Comparison of ENCODE assay signal across 26 cellular contexts in genomic region chr3:33044676-33045075, GRCh38. TPM values are rescaled to one million over a fixed set of nuclear protein-coding genes. Genes with fewer than 3 reads are reported as not detected.
DNase-seq lines count a peak whose midpoint lies in the region; ATAC-seq and TF ChIP-seq lines count a peak whose summit lies in the region.
"Had no signal": no experiment of that assay in that cellular context is flagged by ENCODE, and none has a peak within 500 bp of the region (broad histone marks: within the 10 kb centered on the region; RNA-seq: fewer than 3 reads in every experiment).

No MANE protein-coding gene starts in this region.

- no peak for TF ChIP-seq CTCF in activated CD8-positive, alpha-beta T cell treated with anti-CD3 and anti-CD28 coated beads for 36 hours (IDR thresholded peaks at IDR 0.05)
- no peak for TF ChIP-seq CTCF in VCaP (conservative IDR thresholded peaks at IDR 0.05)
- no peak for TF ChIP-seq CTCF in lower lobe of right lung (IDR thresholded peaks at IDR 0.05)

- peaks cover 55% of the 10 kb centered on the region for H3K36me3 Mint-ChIP-seq in activated CD8-positive, alpha-beta T cell treated with anti-CD3 and anti-CD28 coated beads, Interleukin-2, amount 10 ng/mL, durations not matched to agents 7 days and 5 days (ENCODE audit: low read depth)
- H3K36me3 Mint-ChIP-seq in activated CD8-positive, alpha-beta T cell treated with anti-CD3 and anti-CD28 coated beads for 36 hours (ENCODE audit: low read depth): peaks cover 47% of the 10 kb centered on the region
- H3K36me3 Mint-ChIP-seq in naive thymus-derived CD4-positive, alpha-beta T cell: peaks cover 4 to 62% (median 12%) of the 10 kb centered on the region in 5 donors

- intact Hi-C loops in activated CD8-positive, alpha-beta T cell treated with anti-CD3 and anti-CD28 coated beads for 36 hours (cut with micrococcal nuclease): no loop called here
- intact Hi-C loops in naive thymus-derived CD4-positive, alpha-beta T cell (cut with micrococcal nuclease): loop anchor here (1.0 to 10.0 kb wide), 5 partner anchors 21 to 396 kb away; partner anchors contain the start of genes CNOT10 (in 1 of the 2) and UBP1 (in 1 of the 2)
- intact Hi-C loops in lower lobe of right lung (cut with DNase I): no loop called here

- CTCF ChIA-PET in activated CD8-positive, alpha-beta T cell treated with anti-CD3 and anti-CD28 coated beads, Interleukin-2, amount 10 ng/mL, durations not matched to agents 7 days and 5 days (lab: Charles Lee): interaction anchor here (0.8 to 6.7 kb wide), 5 partner anchors 9 to 96 kb away, joined by 5 to 83 read pairs (median 19); no protein-coding TSS in a partner anchor
- CTCF ChIA-PET in activated CD8-positive, alpha-beta T cell treated with anti-CD3 and anti-CD28 coated beads for 36 hours (lab: Charles Lee): interaction anchor here (1.2 to 5.0 kb wide), 4 partner anchors 12 to 97 kb away, joined by 3 to 45 read pairs (median 16); no protein-coding TSS in a partner anchor
- CTCF ChIA-PET in naive thymus-derived CD4-positive, alpha-beta T cell (lab: Charles Lee): interaction anchor here (0.6 to 1.4 kb wide), 5 partner anchors 8 to 933 kb away, joined by 3 to 4 read pairs (median 3); partner anchors contain the start of gene CCR4

- no peaks in the 10 kb centered on the region for H3K27me3 Mint-ChIP-seq in activated CD8-positive, alpha-beta T cell treated with anti-CD3 and anti-CD28 coated beads, Interleukin-2, amount 10 ng/mL, durations not matched to agents 7 days and 5 days (ENCODE audit: low read depth)
- no peaks in the 10 kb centered on the region for H3K27me3 Mint-ChIP-seq in activated CD8-positive, alpha-beta T cell treated with anti-CD3 and anti-CD28 coated beads for 36 hours
- H3K27me3 Mint-ChIP-seq in naive thymus-derived CD4-positive, alpha-beta T cell: no peaks in the 10 kb centered on the region
- H3K27me3 Mint-ChIP-seq: activated naive CD8-positive, alpha-beta T cell treated with anti-CD3 and anti-CD28 coated beads, Interleukin-2, amount 50 U/mL, for 24 hours; type B pancreatic cell had no signal

- no peak overlapping the region for H3K27ac Mint-ChIP-seq in activated CD8-positive, alpha-beta T cell treated with anti-CD3 and anti-CD28 coated beads, Interleukin-2, amount 10 ng/mL, durations not matched to agents 7 days and 5 days
- no peak overlapping the region for H3K27ac Mint-ChIP-seq in activated CD8-positive, alpha-beta T cell treated with anti-CD3 and anti-CD28 coated beads for 36 hours
- H3K27ac Mint-ChIP-seq in naive thymus-derived CD4-positive, alpha-beta T cell: peak overlapping the region in 3 of 9 donors; percentile 5 to 20 (median 20)
- H3K27ac Mint-ChIP-seq: activated naive CD8-positive, alpha-beta T cell treated with anti-CD3 and anti-CD28 coated beads, Interleukin-2, amount 50 U/mL, for 24 hours; type B pancreatic cell had no signal

- no peaks in the 10 kb centered on the region for H3K9me3 Mint-ChIP-seq in activated CD8-positive, alpha-beta T cell treated with anti-CD3 and anti-CD28 coated beads, Interleukin-2, amount 10 ng/mL, durations not matched to agents 7 days and 5 days (ENCODE audit: insufficient read depth)
- no peaks in the 10 kb centered on the region for H3K9me3 Mint-ChIP-seq in activated CD8-positive, alpha-beta T cell treated with anti-CD3 and anti-CD28 coated beads for 36 hours
- H3K9me3 Mint-ChIP-seq in naive thymus-derived CD4-positive, alpha-beta T cell: no peaks in the 10 kb centered on the region
- H3K9me3 Mint-ChIP-seq: activated naive CD8-positive, alpha-beta T cell treated with anti-CD3 and anti-CD28 coated beads, Interleukin-2, amount 50 U/mL, for 24 hours; activated T-cell treated with anti-CD3 and anti-CD28 coated beads, Interleukin-2, amount 50 U/mL, for 72 hours; type B pancreatic cell had no signal

- peak; percentile 67 for DNase-seq in activated CD8-positive, alpha-beta T cell treated with anti-CD3 and anti-CD28 coated beads, Interleukin-2, amount 10 ng/mL, durations not matched to agents 7 days and 5 days
- DNase-seq in activated CD8-positive, alpha-beta T cell treated with anti-CD3 and anti-CD28 coated beads for 36 hours: no peak
- peak; percentile 81 for DNase-seq in Jurkat, Clone E6-1 (ENCODE audit: low read depth, low spot score)
- peak in 7 of 9 donors; percentile 24 to 76 (median 63) for DNase-seq in naive thymus-derived CD4-positive, alpha-beta T cell
- no peak for DNase-seq in NCI-H1092 treated with DMSO at 0.1 percent for 48 hours (lab: John Stamatoyannopoulos, UW)
- DNase-seq in NOMO-1 treated with DMSO at 0.1 percent for 48 hours (lab: John Stamatoyannopoulos, UW; ENCODE audit: unreplicated experiment): no peak
- DNase-seq in lower lobe of right lung: no peak
- DNase-seq: activated naive CD8-positive, alpha-beta T cell treated with anti-CD3 and anti-CD28 coated beads, Interleukin-2, amount 50 U/mL, for 24 hours; activated T-cell treated with anti-CD3 and anti-CD28 coated beads, Interleukin-2, amount 50 U/mL, for 72 hours; BE2C; foreskin keratinocyte; KG1; left lung; midbrain; NCI-H187 treated with DMSO at 0.1 percent for 48 hours; NCI-H2227 treated with DMSO at 0.1 percent for 48 hours; NCI-H748 treated with DMSO at 0.1 percent for 48 hours; OCI-M1; SHP77 treated with DMSO at 0.1 percent for 48 hours; stimulated activated CD4-positive, alpha-beta T cell treated with anti-CD3 and anti-CD28 coated beads, Interleukin-15, amount 100 ng/mL, for 24 hours; WERI-Rb-1 had no signal

- peak; percentile 42 for ATAC-seq in activated CD8-positive, alpha-beta T cell treated with anti-CD3 and anti-CD28 coated beads, Interleukin-2, amount 10 ng/mL, durations not matched to agents 7 days and 5 days
- ATAC-seq in activated CD8-positive, alpha-beta T cell treated with anti-CD3 and anti-CD28 coated beads for 36 hours: no peak
- ATAC-seq in naive thymus-derived CD4-positive, alpha-beta T cell: peak; percentile 62
- no peak for ATAC-seq in lower lobe of right lung
- ATAC-seq: A549; activated naive CD8-positive, alpha-beta T cell treated with anti-CD3 and anti-CD28 coated beads, Interleukin-2, amount 50 U/mL, for 24 hours; activated T-cell treated with anti-CD3 and anti-CD28 coated beads, Interleukin-2, amount 50 U/mL, for 72 hours; foreskin keratinocyte; left lung; sciatic nerve had no signal

- H3K4me3 Mint-ChIP-seq in activated CD8-positive, alpha-beta T cell treated with anti-CD3 and anti-CD28 coated beads, Interleukin-2, amount 10 ng/mL, durations not matched to agents 7 days and 5 days: no peak overlapping the region
- H3K4me3 Mint-ChIP-seq in activated CD8-positive, alpha-beta T cell treated with anti-CD3 and anti-CD28 coated beads for 36 hours: no peak overlapping the region
- peak overlapping the region in 7 of 10 donors; percentile 13 to 77 (median 42) for H3K4me3 Mint-ChIP-seq in naive thymus-derived CD4-positive, alpha-beta T cell
- H3K4me3 Mint-ChIP-seq: activated naive CD8-positive, alpha-beta T cell treated with anti-CD3 and anti-CD28 coated beads, Interleukin-2, amount 50 U/mL, for 24 hours; type B pancreatic cell had no signal

- peak overlapping the region; percentile 76 for H3K27ac ChIP-seq in VCaP
- no peak overlapping the region for H3K27ac ChIP-seq in naive thymus-derived CD4-positive, alpha-beta T cell (ENCODE audit: low read depth, low read length)
- H3K27ac ChIP-seq in lower lobe of right lung: no peak overlapping the region
- H3K27ac ChIP-seq: A549, foreskin keratinocyte, left lung, WERI-Rb-1 had no signal

- no peaks in the 10 kb centered on the region for H3K9me3 ChIP-seq in naive thymus-derived CD4-positive, alpha-beta T cell (ENCODE audit: control insufficient read depth in 2 of 3, low read length in 3 of 3)
- no peaks in the 10 kb centered on the region for H3K9me3 ChIP-seq in lower lobe of right lung
- H3K9me3 ChIP-seq: A549, BE2C, HAP-1, left lung had no signal

- H3K4me1 Mint-ChIP-seq in activated CD8-positive, alpha-beta T cell treated with anti-CD3 and anti-CD28 coated beads, Interleukin-2, amount 10 ng/mL, durations not matched to agents 7 days and 5 days (ENCODE audit: low read depth): peaks cover 72% of the 10 kb centered on the region
- H3K4me1 Mint-ChIP-seq in activated CD8-positive, alpha-beta T cell treated with anti-CD3 and anti-CD28 coated beads for 36 hours (ENCODE audit: low read depth): peaks cover 60% of the 10 kb centered on the region
- H3K4me1 Mint-ChIP-seq in naive thymus-derived CD4-positive, alpha-beta T cell: peaks cover 46 to 71% (median 67%) of the 10 kb centered on the region in 7 donors

- peaks cover 55 to 68% of the 10 kb centered on the region in 2 donors for H3K4me1 ChIP-seq in naive thymus-derived CD4-positive, alpha-beta T cell (ENCODE audit: control insufficient read depth in 2 of 2, insufficient read depth in 2 of 2, low read length in 2 of 2)
- H3K4me1 ChIP-seq in lower lobe of right lung: peaks cover 17% of the 10 kb centered on the region
- H3K4me1 ChIP-seq: A549, BE2C had no signal

- no peak overlapping the region for H3K4me3 ChIP-seq in Jurkat, Clone E6-1 (ENCODE audit: low read length)
- H3K4me3 ChIP-seq in naive thymus-derived CD4-positive, alpha-beta T cell (ENCODE audit: low read length): peak overlapping the region; percentile 25
- no peak overlapping the region for H3K4me3 ChIP-seq in lower lobe of right lung
- H3K4me3 ChIP-seq: A549, HAP-1, left lung had no signal

- H3K36me3 ChIP-seq in naive thymus-derived CD4-positive, alpha-beta T cell (ENCODE audit: control insufficient read depth in 2 of 3, insufficient read depth in 3 of 3, low read length in 3 of 3): no peaks in the 10 kb centered on the region
- peaks cover 35% of the 10 kb centered on the region for H3K36me3 ChIP-seq in lower lobe of right lung
- H3K36me3 ChIP-seq: BE2C had no signal

- H3K27me3 ChIP-seq in naive thymus-derived CD4-positive, alpha-beta T cell (ENCODE audit: control insufficient read depth in 2 of 2, insufficient read depth in 2 of 2, low read length in 2 of 2): no peaks in the 10 kb centered on the region
- no peaks in the 10 kb centered on the region for H3K27me3 ChIP-seq in lower lobe of right lung (ENCODE audit: low read depth)
- H3K27me3 ChIP-seq: BE2C, foreskin keratinocyte, left lung had no signal

- POLR2A ChIA-PET in activated CD8-positive, alpha-beta T cell treated with anti-CD3 and anti-CD28 coated beads, Interleukin-2, amount 10 ng/mL, durations not matched to agents 7 days and 5 days (lab: Charles Lee): interaction anchor here (0.6 kb wide), 1 partner anchor 17 kb away, joined by 4 read pairs; no protein-coding TSS in a partner anchor
- POLR2A ChIA-PET in activated CD8-positive, alpha-beta T cell treated with anti-CD3 and anti-CD28 coated beads for 36 hours (lab: Charles Lee): interaction anchor here (0.9 to 4.9 kb wide), 3 partner anchors 10 to 52 kb away, joined by 3 to 27 read pairs (median 3); no protein-coding TSS in a partner anchor
- POLR2A ChIA-PET in naive thymus-derived CD4-positive, alpha-beta T cell (lab: Charles Lee): interaction anchor here (0.6 to 5.6 kb wide), 10 partner anchors 9 to 1836 kb away, joined by 3 to 54 read pairs (median 3); no protein-coding TSS in a partner anchor

RNA-seq across cellular contexts. Expression of gene GLB1, which starts 52.3 kb away (rescaled TPM):
- 10 to 100 TPM; 37.8 to 38.7 TPM for total RNA-seq in activated CD8-positive, alpha-beta T cell treated with anti-CD3 and anti-CD28 coated beads, Interleukin-2, amount 10 ng/mL, durations not matched to agents 7 days and 5 days
- 10 to 100 TPM; 55.4 to 57.5 TPM for total RNA-seq in activated CD8-positive, alpha-beta T cell treated with anti-CD3 and anti-CD28 coated beads for 36 hours
- 55.2 TPM for polyA plus RNA-seq in Jurkat, Clone E6-1 (2012; ENCODE audit: insufficient read depth, insufficient read length)
- total RNA-seq in naive thymus-derived CD4-positive, alpha-beta T cell: 10 to 100 TPM; 21.0 to 52.7 (median 33.8) TPM
- 10 to 100 TPM; 15.5 to 21.4 TPM for polyA plus RNA-seq in naive thymus-derived CD4-positive, alpha-beta T cell
- total RNA-seq in lower lobe of right lung: 89.7 TPM

RNA-seq across cellular contexts. Expression of gene TMPPE, which starts 52.3 kb away (rescaled TPM):
- 10 to 100 TPM; 11.9 to 12.1 TPM for total RNA-seq in activated CD8-positive, alpha-beta T cell treated with anti-CD3 and anti-CD28 coated beads, Interleukin-2, amount 10 ng/mL, durations not matched to agents 7 days and 5 days
- total RNA-seq in activated CD8-positive, alpha-beta T cell treated with anti-CD3 and anti-CD28 coated beads for 36 hours: 1 to 10 TPM; 6.5 to 6.6 TPM
- polyA plus RNA-seq in Jurkat, Clone E6-1 (2012; ENCODE audit: insufficient read depth, insufficient read length): 0.52 TPM
- 10 to 100 TPM in 2 of 5 experiments, 1 to 10 TPM in 3; 5.4 to 16.0 (median 7.9) TPM for total RNA-seq in naive thymus-derived CD4-positive, alpha-beta T cell
- 1 to 10 TPM in 1 of 2 donors, under 1 TPM in 1; 0.60 to 1.1 TPM for polyA plus RNA-seq in naive thymus-derived CD4-positive, alpha-beta T cell
- total RNA-seq in lower lobe of right lung: 20.0 TPM

Comparison
In these comparisons a context has a peak if more than half of its experiments do, and no peak if none do; other contexts are left out.
1. ATAC-seq: peak in activated CD8-positive, alpha-beta T cell treated with anti-CD3 and anti-CD28 coated beads, Interleukin-2, amount 10 ng/mL, durations not matched to agents 7 days and 5 days (single experiment) and naive thymus-derived CD4-positive, alpha-beta T cell (single experiment); none in activated CD8-positive, alpha-beta T cell treated with anti-CD3 and anti-CD28 coated beads for 36 hours (single experiment) and lower lobe of right lung (0 of 2).
2. DNase-seq: peak in activated CD8-positive, alpha-beta T cell treated with anti-CD3 and anti-CD28 coated beads, Interleukin-2, amount 10 ng/mL, durations not matched to agents 7 days and 5 days (single experiment), Jurkat, Clone E6-1 (single experiment) and naive thymus-derived CD4-positive, alpha-beta T cell (7 of 9); none in activated CD8-positive, alpha-beta T cell treated with anti-CD3 and anti-CD28 coated beads for 36 hours (single experiment), NCI-H1092 treated with DMSO at 0.1 percent for 48 hours (single experiment), NOMO-1 treated with DMSO at 0.1 percent for 48 hours (single experiment) and lower lobe of right lung (single experiment).
3. H3K4me3 Mint-ChIP-seq: peak in naive thymus-derived CD4-positive, alpha-beta T cell (7 of 10); none in activated CD8-positive, alpha-beta T cell treated with anti-CD3 and anti-CD28 coated beads, Interleukin-2, amount 10 ng/mL, durations not matched to agents 7 days and 5 days (single experiment) and activated CD8-positive, alpha-beta T cell treated with anti-CD3 and anti-CD28 coated beads for 36 hours (single experiment).
4. intact Hi-C loops: an anchor here in naive thymus-derived CD4-positive, alpha-beta T cell (1.0 to 10.0 kb wide); none called in activated CD8-positive, alpha-beta T cell treated with anti-CD3 and anti-CD28 coated beads for 36 hours and lower lobe of right lung.